ENCODE assay signal across 28 cellular contexts in the genomic region with DNA sequence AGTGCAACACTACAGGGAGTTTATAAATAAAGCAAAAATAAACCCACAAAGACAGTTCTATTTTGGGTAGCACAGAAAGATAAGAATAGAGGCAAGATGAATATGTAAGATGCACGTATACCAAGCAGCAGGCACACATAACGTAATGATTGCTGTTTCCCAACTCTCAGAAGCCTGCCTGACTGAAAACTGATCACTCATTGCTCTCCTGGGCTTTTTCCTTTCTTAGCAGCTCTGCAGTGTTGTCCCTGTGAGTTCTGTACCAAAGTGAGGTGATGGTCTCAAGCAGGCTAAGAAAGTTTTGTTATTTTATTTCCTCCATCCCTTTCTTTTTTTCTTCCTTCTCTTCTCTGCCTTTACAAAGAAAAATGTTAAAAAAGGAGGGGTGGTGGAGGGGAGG.
"Had no signal": no experiment of that assay in that cellular context is flagged by ENCODE, and none has a peak within 500 bp of the region (broad histone marks: within the 10 kb centered on the region; RNA-seq: fewer than 3 reads in every experiment).

No MANE protein-coding gene starts in this region.

- DNase-seq: activated CD4-positive, alpha-beta T cell treated with anti-CD3 and anti-CD28 coated beads, Interleukin-2, amount 10 ng/mL, durations not matched to agents 24 days and 14 days; activated CD4-positive, alpha-beta T cell treated with anti-CD3 and anti-CD28 coated beads, Interleukin-2, amount 50 U/mL, for 4 hours; activated CD8-positive, alpha-beta T cell treated with anti-CD3 and anti-CD28 coated beads, Interleukin-2, amount 10 ng/mL, durations not matched to agents 7 days and 5 days; activated gamma-delta T cell; activated naive CD4-positive, alpha-beta T cell treated with Interleukin-2 at 50 U/mL for 16 hours; activated T-cell treated with anti-CD3 and anti-CD28 coated beads, Interleukin-2, amount 50 U/mL, for 24 hours; adrenal gland; aorta; brain microvascular endothelial cell; central memory CD4-positive, alpha-beta T cell; NCI-H1092 treated with DMSO at 0.1 percent for 48 hours; NCI-H1417; NCI-H146; NCI-H187; NCI-H2029 treated with DMSO at 0.1 percent for 48 hours; NCI-H2107; NCI-H524; NCI-H69; NCI-H82; PC-3; Peyer's patch; SIG-M5; T1000 had no signal

- H3K36me3 Mint-ChIP-seq: activated naive CD4-positive, alpha-beta T cell treated with anti-CD3 and anti-CD28 coated beads, Interleukin-2, amount 50 U/mL, for 24 hours had no signal

- H3K27me3 ChIP-seq: adrenal gland, brain microvascular endothelial cell, Peyer's patch had no signal

- H3K4me3 ChIP-seq: adrenal gland, Peyer's patch had no signal

- H3K9me3 ChIP-seq: adrenal gland, Peyer's patch had no signal

- H3K4me3 Mint-ChIP-seq: activated CD4-positive, alpha-beta T cell treated with anti-CD3 and anti-CD28 coated beads, Interleukin-2, amount 10 ng/mL, durations not matched to agents 24 days and 14 days; activated CD8-positive, alpha-beta T cell treated with anti-CD3 and anti-CD28 coated beads, Interleukin-2, amount 10 ng/mL, durations not matched to agents 7 days and 5 days; activated naive CD4-positive, alpha-beta T cell treated with anti-CD3 and anti-CD28 coated beads, Interleukin-2, amount 50 U/mL, for 24 hours; activated T-cell treated with anti-CD3 and anti-CD28 coated beads, Interleukin-2, amount 50 U/mL, for 24 hours had no signal

- H3K9me3 Mint-ChIP-seq: activated CD4-positive, alpha-beta T cell treated with anti-CD3 and anti-CD28 coated beads, Interleukin-2, amount 10 ng/mL, durations not matched to agents 24 days and 14 days; activated naive CD4-positive, alpha-beta T cell treated with anti-CD3 and anti-CD28 coated beads, Interleukin-2, amount 50 U/mL, for 24 hours; activated T-cell treated with anti-CD3 and anti-CD28 coated beads, Interleukin-2, amount 50 U/mL, for 24 hours; activated T-helper 2 cell treated with anti-CD3 and anti-CD28 coated beads, Interferon-gamma antibody, Interleukin-2, Interleukin-4, amounts not matched to agents 10 μg/mL and 5 μg/mL and 100 μg/mL, durations not matched to agents 14 hours and 24 hours and 36 hours had no signal

- H3K4me1 Mint-ChIP-seq: activated CD4-positive, alpha-beta T cell treated with anti-CD3 and anti-CD28 coated beads, Interleukin-2, amount 10 ng/mL, durations not matched to agents 24 days and 14 days; activated naive CD4-positive, alpha-beta T cell treated with anti-CD3 and anti-CD28 coated beads, Interleukin-2, amount 50 U/mL, for 24 hours had no signal

- H3K27ac Mint-ChIP-seq: activated CD4-positive, alpha-beta T cell treated with anti-CD3 and anti-CD28 coated beads, Interleukin-2, amount 10 ng/mL, durations not matched to agents 24 days and 14 days; activated CD8-positive, alpha-beta T cell treated with anti-CD3 and anti-CD28 coated beads, Interleukin-2, amount 10 ng/mL, durations not matched to agents 7 days and 5 days; activated naive CD4-positive, alpha-beta T cell treated with anti-CD3 and anti-CD28 coated beads, Interleukin-2, amount 50 U/mL, for 24 hours; activated T-cell treated with anti-CD3 and anti-CD28 coated beads, Interleukin-2, amount 50 U/mL, for 24 hours; activated T-helper 2 cell treated with anti-CD3 and anti-CD28 coated beads, Interferon-gamma antibody, Interleukin-2, Interleukin-4, amounts not matched to agents 10 μg/mL and 5 μg/mL and 100 μg/mL, durations not matched to agents 14 hours and 24 hours and 36 hours had no signal

- H3K27me3 Mint-ChIP-seq: activated T-cell treated with anti-CD3 and anti-CD28 coated beads, Interleukin-2, amount 50 U/mL, for 24 hours had no signal

- H3K27ac ChIP-seq: adrenal gland, brain microvascular endothelial cell, Peyer's patch, RWPE1 had no signal

- FAIRE-seq: colon had no signal

- H3K36me3 ChIP-seq: adrenal gland, brain microvascular endothelial cell, Peyer's patch had no signal

- H3K4me1 ChIP-seq: adrenal gland, Peyer's patch had no signal

- ATAC-seq: activated CD8-positive, alpha-beta T cell treated with anti-CD3 and anti-CD28 coated beads, Interleukin-2, amount 10 ng/mL, durations not matched to agents 7 days and 5 days; PC-3; Right ventricle myocardium inferior had no signal
